Comparison of ENCODE assay signal across 22 cellular contexts in genomic region chr17:5874486-5874885, GRCh38.
DNase-seq lines count a peak whose midpoint lies in the region; ATAC-seq, FAIRE-seq and TF ChIP-seq lines count a peak whose summit lies in the region.
"Had no signal": no experiment of that assay in that cellular context is flagged by ENCODE, and none has a peak within 500 bp of the region (broad histone marks: within the 10 kb centered on the region; RNA-seq: fewer than 3 reads in every experiment).

No MANE protein-coding gene starts in this region.

- no peaks in the 10 kb centered on the region for H3K36me3 Mint-ChIP-seq in osteocyte (ENCODE audit: unreplicated experiment)
- H3K36me3 Mint-ChIP-seq: CD4-positive, alpha-beta memory T cell had no signal

- no peak overlapping the region for H3K4ac ChIP-seq in H1 (replicated peaks; ENCODE audit: insufficient read length, low read depth, low read length)

- no peak overlapping the region for H3K14ac ChIP-seq in H1 (ENCODE audit: insufficient read length)

- H2BK20ac ChIP-seq in H1 (ENCODE audit: low read length), result no peak overlapping the region

- no peak overlapping the region for H4K8ac ChIP-seq in H1 (ENCODE audit: extremely low read depth, insufficient read depth, low read length)

- no peaks in the 10 kb centered on the region; the same call in 1 of the 2 replicates for H3K23me2 ChIP-seq in H1 (ENCODE audit: low read depth, low read length)

- no peak for TF ChIP-seq EP300 in H1 (IDR thresholded peaks at IDR 0.05; ENCODE audit: borderline replicate concordance in 1 of 2, low read depth in 2 of 2, low read length in 2 of 2)

- no peak overlapping the region for H2BK120ac ChIP-seq in H1 (replicated peaks; ENCODE audit: low read depth, low read length)

- H3K27me3 Mint-ChIP-seq in osteocyte (ENCODE audit: unreplicated experiment), result peaks cover 8% of the 10 kb centered on the region

- ATAC-seq in GM21576 (IDR thresholded peaks at IDR 0.05; ENCODE audit: unreplicated experiment) (no peak), SK-N-SH treated with all-trans-retinoic acid at 6 μM for 48 hours (no peak)
- ATAC-seq: A549 had no signal

- no peak overlapping the region for H3K4me3 ChIP-seq in H1 (ENCODE audit: extremely low read depth in 1 of 4, insufficient read depth in 2 of 4, low read depth in 3 of 4, low read length in 4 of 4)
- H3K4me3 ChIP-seq: A549, BLaER1 had no signal

- H2AK5ac ChIP-seq in H1 (ENCODE audit: low read depth, low read length), result no peak overlapping the region

- H3K27me3 ChIP-seq in H1 (replicated peaks in 1 of 4; ENCODE audit: control insufficient read depth in 3 of 4, extremely low read depth in 1 of 4, insufficient read depth in 3 of 4, low read length in 3 of 4), result no peaks in the 10 kb centered on the region; a peak in 1 of 7 replicates
- H3K27me3 ChIP-seq: BLaER1 had no signal

- no peaks in the 10 kb centered on the region for H3K79me2 ChIP-seq in H1 (ENCODE audit: control insufficient read depth in 1 of 2, insufficient read depth in 2 of 2, low read length in 2 of 2)

- TF ChIP-seq RAD21 in H1 (IDR thresholded peaks at IDR 0.05 in 1 of 2, conservative IDR thresholded peaks at IDR 0.05 in 1 of 2; ENCODE audit: low read depth in 2 of 2, low read length in 2 of 2), result no peak

- H3K27ac ChIP-seq in H1 (ENCODE audit: low read depth, low read length), result no peak overlapping the region
- H3K27ac ChIP-seq: A549, BLaER1 had no signal

- 0 out of 2 replicates have a peak overlapping the region, but pooled peaks have one; percentile 21 for H2BK5ac ChIP-seq in H1 (ENCODE audit: low read depth, low read length)

- H2BK12ac ChIP-seq in H1 (ENCODE audit: low read depth, low read length), result no peak overlapping the region

- no peak for TF ChIP-seq POLR2A in H1 (IDR thresholded peaks at IDR 0.05; ENCODE audit: control extremely low read depth in 1 of 2, low read depth in 2 of 2, low read length in 2 of 2)

- no peak overlapping the region for H3K4me3 Mint-ChIP-seq in osteocyte (ENCODE audit: unreplicated experiment)
- H3K4me3 Mint-ChIP-seq: CD4-positive, alpha-beta memory T cell had no signal

- DNase-seq in A172 (ENCODE audit: low spot score), result peak; percentile 46
- DNase-seq in NCI-H1694 treated with DMSO at 0.1 percent for 48 hours (lab: John Stamatoyannopoulos, UW), result peak; percentile 76
- DNase-seq in H1 (ENCODE audit: low read depth in 1 of 2, low spot score in 2 of 2), result peak in 1 of 2 experiments; percentile 38
- peak; percentile 57 for DNase-seq in osteocyte (ENCODE audit: extremely low spot score, unreplicated experiment)
- no peak for DNase-seq in NCI-H1436 treated with DMSO at 0.1 percent for 48 hours (lab: John Stamatoyannopoulos, UW)
- DNase-seq in NCI-H748 treated with DMSO at 0.1 percent for 48 hours (lab: John Stamatoyannopoulos, UW), result no peak
- DNase-seq: Calu3; CD4-positive, alpha-beta memory T cell; GOT3; KG1; NCI-H1105 treated with DMSO at 0.1 percent for 48 hours; NCI-H187 treated with DMSO at 0.1 percent for 48 hours; NCI-H2227 treated with DMSO at 0.1 percent for 48 hours; NCI-H526 treated with DMSO at 0.1 percent for 48 hours; OCI-M1; Right ventricle myocardium superior had no signal

- TF ChIP-seq CTCF in H1 (IDR thresholded peaks at IDR 0.05; ENCODE audit: control extremely low read depth in 1 of 3, insufficient read depth in 1 of 3, low read depth in 1 of 3, low read length in 3 of 3), result no peak
- TF ChIP-seq CTCF in osteocyte (IDR thresholded peaks at IDR 0.05), result no peak

- no peak for FAIRE-seq in H1 (lab: Jason Lieb, UNC)
- FAIRE-seq: A549, GM12892, GM18507 had no signal

- H3K4me2 ChIP-seq in H1 (ENCODE audit: insufficient read depth in 1 of 2, low read depth in 2 of 2, low read length in 2 of 2), result no peak overlapping the region
- H3K4me2 ChIP-seq: A549, BLaER1 had no signal

- H3K79me1 ChIP-seq in H1 (ENCODE audit: low read depth, low read length), result no peaks in the 10 kb centered on the region

- H3K56ac ChIP-seq in H1 (replicated peaks; ENCODE audit: insufficient read length, low read depth, low read length), result no peak overlapping the region

- no peaks in the 10 kb centered on the region for H3K9me3 ChIP-seq in H1 (ENCODE audit: insufficient read depth in 2 of 2, low read depth in 1 of 2, low read length in 1 of 2)
- H3K9me3 ChIP-seq: A549, BLaER1 had no signal

- H2AFZ ChIP-seq in H1 (ENCODE audit: low read length), result no peak overlapping the region

- H3K9me3 Mint-ChIP-seq in osteocyte (ENCODE audit: unreplicated experiment), result no peaks in the 10 kb centered on the region
- H3K9me3 Mint-ChIP-seq: CD4-positive, alpha-beta memory T cell had no signal

- 93% methylated on average over 6 of the region's 6 CpGs; no CpG with 5 or more reads in 1 of the 2 experiments for WGBS in H1 (ENCODE audit: extremely low coverage in 1 of 2, insufficient coverage in 1 of 2, insufficient read length in 1 of 2, insufficient replicate concordance in 2 of 2, low coverage in 1 of 2, low lambda C conversion rate in 2 of 2, missing lambda C conversion rate in 1 of 2), 2 experiments

- no peak overlapping the region for H2BK15ac ChIP-seq in H1 (ENCODE audit: low read length)

- H3K4me1 ChIP-seq in H1 (replicated peaks in 1 of 4; ENCODE audit: control insufficient read depth in 3 of 4, insufficient read depth in 4 of 4, low read length in 3 of 4), result no peaks in the 10 kb centered on the region
- H3K4me1 ChIP-seq: A549 had no signal

- H3K9ac ChIP-seq in H1 (replicated peaks in 1 of 4; ENCODE audit: extremely low read depth in 1 of 4, low read depth in 3 of 4, low read length in 3 of 4), result no peak overlapping the region
- H3K9ac ChIP-seq: BLaER1 had no signal

- no peak overlapping the region for H4K5ac ChIP-seq in H1 (ENCODE audit: insufficient read length, low read depth, low read length)

- no peak overlapping the region for H4K91ac ChIP-seq in H1 (replicated peaks; ENCODE audit: insufficient read length, low read length)

- no peaks in the 10 kb centered on the region for H3K4me1 Mint-ChIP-seq in osteocyte (ENCODE audit: unreplicated experiment)
- H3K4me1 Mint-ChIP-seq: CD4-positive, alpha-beta memory T cell had no signal

- POLR2A ChIA-PET in H1 (lab: Charles Lee; ENCODE audit: partially characterized antibody), result no interaction called here

- H3K36me3 ChIP-seq in H1 (ENCODE audit: control insufficient read depth in 2 of 4, insufficient read depth in 4 of 4, low read length in 3 of 4), result no peaks in the 10 kb centered on the region
- H3K36me3 ChIP-seq: BLaER1 had no signal

- no peak overlapping the region for H3K18ac ChIP-seq in H1 (ENCODE audit: extremely low read depth, low read length)

- CTCF ChIA-PET in H1 (lab: Charles Lee; ENCODE audit: partially characterized antibody), result no interaction called here

- H4K20me1 ChIP-seq in H1 (replicated peaks in 1 of 2; ENCODE audit: control insufficient read depth in 1 of 2, insufficient read depth in 2 of 2, low read length in 2 of 2), result no peaks in the 10 kb centered on the region
- H4K20me1 ChIP-seq: BLaER1 had no signal

- H3K23ac ChIP-seq in H1 (ENCODE audit: insufficient read length), result no peak overlapping the region

- no peak overlapping the region for H3K27ac Mint-ChIP-seq in osteocyte (ENCODE audit: unreplicated experiment)

TF ChIP-seq in H1, 55 proteins besides CTCF, POLR2A, EP300 and RAD21:
- no peak for TF ChIP-seq SP1 (IDR thresholded peaks at IDR 0.05; ENCODE audit: low read depth, low read length)
- no peak for TF ChIP-seq EGR1 (IDR thresholded peaks at IDR 0.05; ENCODE audit: borderline replicate concordance, low read depth, low read length)
- TF ChIP-seq RNF2 (IDR thresholded peaks at IDR 0.05; ENCODE audit: borderline replicate concordance, low read depth, low read length, missing control alignments, poor library complexity, severe bottlenecking), result no peak

TF ChIP-seq in SK-N-SH treated with all-trans-retinoic acid at 6 μM for 48 hours, 23 proteins besides CTCF, POLR2A, EP300 and RAD21 (continues in another document):
- TF ChIP-seq ZNF8 (CRISPR knock-in tag; IDR thresholded peaks at IDR 0.05), result no peak
- no peak for TF ChIP-seq BACH2 (CRISPR knock-in tag; IDR thresholded peaks at IDR 0.05; ENCODE audit: borderline replicate concordance)
- TF ChIP-seq, protein P1, sequence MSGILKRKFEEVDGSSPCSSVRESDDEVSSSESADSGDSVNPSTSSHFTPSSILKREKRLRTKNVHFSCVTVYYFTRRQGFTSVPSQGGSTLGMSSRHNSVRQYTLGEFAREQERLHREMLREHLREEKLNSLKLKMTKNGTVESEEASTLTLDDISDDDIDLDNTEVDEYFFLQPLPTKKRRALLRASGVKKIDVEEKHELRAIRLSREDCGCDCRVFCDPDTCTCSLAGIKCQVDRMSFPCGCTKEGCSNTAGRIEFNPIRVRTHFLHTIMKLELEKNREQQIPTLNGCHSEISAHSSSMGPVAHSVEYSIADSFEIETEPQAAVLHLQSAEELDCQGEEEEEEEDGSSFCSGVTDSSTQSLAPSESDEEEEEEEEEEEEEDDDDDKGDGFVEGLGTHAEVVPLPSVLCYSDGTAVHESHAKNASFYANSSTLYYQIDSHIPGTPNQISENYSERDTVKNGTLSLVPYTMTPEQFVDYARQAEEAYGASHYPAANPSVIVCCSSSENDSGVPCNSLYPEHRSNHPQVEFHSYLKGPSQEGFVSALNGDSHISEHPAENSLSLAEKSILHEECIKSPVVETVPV (CRISPR knock-in tag; IDR thresholded peaks at IDR 0.05), result no peak
- TF ChIP-seq POU6F1 (CRISPR knock-in tag; IDR thresholded peaks at IDR 0.05; ENCODE audit: borderline replicate concordance, low read depth), result no peak
- no peak for TF ChIP-seq ZNF70 (CRISPR knock-in tag; IDR thresholded peaks at IDR 0.05)

Comparison
In these comparisons a context has a peak if more than half of its experiments do, and no peak if none do; other contexts are left out.
1. DNase-seq: peak in A172 (single experiment), NCI-H1694 treated with DMSO at 0.1 percent for 48 hours (single experiment) and osteocyte (single experiment); none in NCI-H1436 treated with DMSO at 0.1 percent for 48 hours (single experiment) and NCI-H748 treated with DMSO at 0.1 percent for 48 hours (single experiment).